1 cellular context compared by ENCODE assay signal in genomic region chr15:78069052-78069414, GRCh38.
TF ChIP-seq lines count a peak whose summit lies in the region.

No MANE protein-coding gene starts in this region.

TF ChIP-seq in GM12878, 131 proteins besides CTCF, POLR2A, EP300 and RAD21 (continued from another document):
- no peak for TF ChIP-seq SREBF2 (IDR thresholded peaks at IDR 0.05; ENCODE audit: low read length)
- peak; percentile 14; the same call in 1 of the 2 replicates for TF ChIP-seq SMC3 (IDR thresholded peaks at IDR 0.05; ENCODE audit: borderline replicate concordance, low read length)
- no peak for TF ChIP-seq ATF3 (IDR thresholded peaks at IDR 0.05; ENCODE audit: borderline replicate concordance, extremely low read depth, low read depth, low read length)
- no peak for TF ChIP-seq DPF2 (IDR thresholded peaks at IDR 0.05)
- no peak for TF ChIP-seq STAT1 (conservative IDR thresholded peaks at IDR 0.05)
- TF ChIP-seq EZH2 (IDR thresholded peaks at IDR 0.05; ENCODE audit: borderline replicate concordance, control insufficient read depth, low read depth, low read length), result no peak
- no peak for TF ChIP-seq SIX5 (IDR thresholded peaks at IDR 0.05; ENCODE audit: low read depth, low read length, severe bottlenecking)
- no peak for TF ChIP-seq KLF5 (IDR thresholded peaks at IDR 0.05; ENCODE audit: partially characterized antibody)
- TF ChIP-seq MYC (IDR thresholded peaks at IDR 0.05; ENCODE audit: insufficient read depth, insufficient read length, insufficient replicate concordance, low read length, severe bottlenecking), result no peak
- no peak for TF ChIP-seq IRF4 (IDR thresholded peaks at IDR 0.05; ENCODE audit: low read depth, low read length)
- TF ChIP-seq ZBTB40 (IDR thresholded peaks at IDR 0.05; ENCODE audit: borderline replicate concordance), result no peak
- no peak for TF ChIP-seq SREBF1 (IDR thresholded peaks at IDR 0.05; ENCODE audit: low read length)
- 0 out of 2 replicates have a peak, but pooled peaks have one; percentile 25 for TF ChIP-seq ATF7 (IDR thresholded peaks at IDR 0.05; ENCODE audit: low read depth)
- no peak for TF ChIP-seq YBX1 (IDR thresholded peaks at IDR 0.05)
- no peak for TF ChIP-seq CEBPB (IDR thresholded peaks at IDR 0.05; ENCODE audit: borderline replicate concordance in 1 of 2, low read depth in 2 of 2, low read length in 2 of 2)
- TF ChIP-seq STAT3 (IDR thresholded peaks at IDR 0.05; ENCODE audit: low read depth, low read length), result no peak
- TF ChIP-seq NBN (IDR thresholded peaks at IDR 0.05), result no peak
- TF ChIP-seq ESRRA (IDR thresholded peaks at IDR 0.05; ENCODE audit: low read length), result no peak
- no peak for TF ChIP-seq REST (IDR thresholded peaks at IDR 0.05; ENCODE audit: low read depth, low read length)
- no peak for TF ChIP-seq NKRF (conservative IDR thresholded peaks at IDR 0.05)
- no peak for TF ChIP-seq RELA (IDR thresholded peaks at IDR 0.05; ENCODE audit: borderline replicate concordance, partially characterized antibody)
- no peak for TF ChIP-seq NR2C2 (IDR thresholded peaks at IDR 0.05; ENCODE audit: borderline replicate concordance, control insufficient read depth, insufficient read length, low read depth)
- no peak for TF ChIP-seq SRF (IDR thresholded peaks at IDR 0.05; ENCODE audit: low read depth in 2 of 2, low read length in 2 of 2)
- TF ChIP-seq MXI1 (IDR thresholded peaks at IDR 0.05; ENCODE audit: low read depth, low read length), result no peak
- peak; percentile 7; the same call in 1 of the 2 replicates for TF ChIP-seq RELB (IDR thresholded peaks at IDR 0.05; ENCODE audit: low read depth)
- TF ChIP-seq EED (IDR thresholded peaks at IDR 0.05; ENCODE audit: low read depth), result 0 out of 2 replicates have a peak, but pooled peaks have one; percentile 20
- TF ChIP-seq CREB1 (IDR thresholded peaks at IDR 0.05; ENCODE audit: low read depth), result 0 out of 2 replicates have a peak, but pooled peaks have one; percentile 10
- TF ChIP-seq RFX5 (IDR thresholded peaks at IDR 0.05; ENCODE audit: low read depth, low read length), result no peak
- no peak for TF ChIP-seq HSF1 (IDR thresholded peaks at IDR 0.05; ENCODE audit: low read depth, low read length)
- TF ChIP-seq BACH1 (IDR thresholded peaks at IDR 0.05; ENCODE audit: borderline replicate concordance), result 0 out of 2 replicates have a peak, but pooled peaks have one; percentile 7
- no peak for TF ChIP-seq SUZ12 (IDR thresholded peaks at IDR 0.05; ENCODE audit: unreplicated experiment)
- no peak for TF ChIP-seq PRDM15 (CRISPR knock-in tag; IDR thresholded peaks at IDR 0.05)
- 0 out of 2 replicates have a peak, but pooled peaks have one; percentile 0 for TF ChIP-seq MLLT1 (IDR thresholded peaks at IDR 0.05)
- TF ChIP-seq JUNB (IDR thresholded peaks at IDR 0.05), result no peak
- no peak for TF ChIP-seq RUNX3 (IDR thresholded peaks at IDR 0.05; ENCODE audit: low read length)
- no peak for TF ChIP-seq NFXL1 (IDR thresholded peaks at IDR 0.05; ENCODE audit: borderline replicate concordance)
